Comparison of ENCODE assay signal across 8 cellular contexts in the genomic region with DNA sequence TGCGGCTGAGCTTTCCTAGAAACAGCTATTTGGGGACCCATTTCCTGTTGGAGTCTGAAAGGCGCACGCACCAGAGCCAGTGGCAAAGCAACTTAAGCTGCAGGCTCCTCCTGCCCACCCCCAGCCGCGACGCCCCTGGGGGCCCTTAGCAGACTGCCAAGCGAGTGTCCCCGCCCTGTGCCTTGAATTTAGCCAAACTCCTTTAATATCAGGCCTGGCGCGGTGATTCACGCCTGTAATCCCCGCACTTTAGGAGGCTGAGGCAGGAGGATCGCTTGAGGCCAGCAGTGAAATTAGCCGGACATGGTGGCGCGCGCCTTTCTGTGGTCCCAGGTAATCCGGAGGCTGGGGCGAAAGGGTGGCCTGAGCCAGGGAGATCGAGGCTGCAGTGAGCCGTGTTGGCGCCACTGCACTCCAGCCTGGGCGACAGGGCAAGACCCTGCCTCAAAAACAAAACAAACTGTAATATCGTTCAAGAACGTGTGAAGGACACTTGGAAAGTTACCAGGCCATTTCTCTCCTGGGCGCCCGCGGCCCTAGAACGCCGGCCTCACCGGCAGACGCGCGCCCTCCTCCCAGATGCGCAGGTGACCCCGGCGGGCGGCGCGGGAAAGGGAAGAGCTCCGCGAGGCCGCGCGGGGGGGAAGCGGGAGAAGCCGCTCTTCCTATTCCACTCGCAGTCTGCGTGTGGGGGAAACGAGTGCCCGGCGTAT. TPM values are rescaled to one million over a fixed set of nuclear protein-coding genes. Genes with fewer than 3 reads are reported as not detected.
DNase-seq lines count a peak whose midpoint lies in the region; ATAC-seq and TF ChIP-seq lines count a peak whose summit lies in the region.

No MANE protein-coding gene starts in this region.

- ATAC-seq in GM21723 (IDR thresholded peaks at IDR 0.05; ENCODE audit: unreplicated experiment) (peak; percentile 22), Panc1 (peak; percentile 8; the same call in 1 of the 2 replicates), aorta (ENCODE audit: low FRiP score) (no peak), GM21526 (IDR thresholded peaks at IDR 0.05; ENCODE audit: low FRiP score, unreplicated experiment) (no peak)

- WGBS in aorta, 2 donors, result 13% methylated on average over 50 to 52 of the region's 52 CpGs

- no TSS peak for BruUV-seq in Panc1 (replicated peaks; lab: Mats Ljungman, UMichigan)

- TF ChIP-seq CTCF in Panc1 (IDR thresholded peaks at IDR 0.05), result no peak

- no peak for DNase-seq in Panc1 (ENCODE audit: low read depth, low spot score)
- peak; percentile 62 for DNase-seq in dermis blood vessel endothelial cell
- peak in 1 of 2 donors; percentile 47 for DNase-seq in aorta
- no peak for DNase-seq in NCI-H2081 (lab: John Stamatoyannopoulos, UW)
- no peak for DNase-seq in EL

- H3K4me1 ChIP-seq in Panc1 (ENCODE audit: control insufficient read depth, insufficient read depth, low read length) (peaks cover 12% of the 10 kb centered on the region; the same call in 1 of the 2 replicates), mononuclear cell (ENCODE audit: insufficient read depth, low read length) (peaks cover 24% of the 10 kb centered on the region), aorta (ENCODE audit: control insufficient read depth in 1 of 2, insufficient read depth in 2 of 2, low read length in 2 of 2) (no peaks in the 10 kb centered on the region)

- H3K9me3 ChIP-seq in Panc1 (ENCODE audit: control insufficient read depth, insufficient read depth, low read depth, low read length) (no peaks in the 10 kb centered on the region), mononuclear cell (ENCODE audit: low read depth, low read length) (no peaks in the 10 kb centered on the region), aorta (ENCODE audit: control insufficient read depth, low read length) (no peaks in the 10 kb centered on the region)

- intact Hi-C loops in Panc1 (cut with micrococcal nuclease; ENCODE audit: unreplicated experiment) (loop anchor here (5.0 kb wide), 1 partner anchor 52 kb away; no protein-coding TSS in a partner anchor), aorta (cut with DNase I) (no loop called here)

- peaks cover 2% of the 10 kb centered on the region; the same call in 1 of the 2 replicates for H3K27me3 ChIP-seq in Panc1 (ENCODE audit: control insufficient read depth, insufficient read depth, low read length)
- peaks cover 27% of the 10 kb centered on the region for H3K27me3 ChIP-seq in mononuclear cell (ENCODE audit: insufficient read depth, low read length)
- H3K27me3 ChIP-seq in aorta (ENCODE audit: control insufficient read depth in 1 of 2, insufficient read depth in 2 of 2, low read length in 1 of 2), result no peaks in the 10 kb centered on the region

- in situ Hi-C loops in Panc1 (cut with HindIII; ENCODE audit: low pct_unique_long_range_greater_than_20kb, low sequenced_read_pairs), result no loop called here

- POLR2A ChIA-PET in Panc1 (lab: Charles Lee), result interaction anchor here (0.5 to 0.7 kb wide), 2 partner anchors 57 to 100 kb away, joined by 7 to 8 read pairs; no protein-coding TSS in a partner anchor

- peak overlapping the region; percentile 83 to 91 for H3K4me3 ChIP-seq in Panc1 (ENCODE audit: low read depth in 2 of 2, low read length in 2 of 2)
- H3K4me3 ChIP-seq in mononuclear cell (ENCODE audit: low read length), result peak overlapping the region; percentile 53
- peak overlapping the region; percentile 50 to 73 for H3K4me3 ChIP-seq in aorta (ENCODE audit: low read length in 2 of 2)

- H3K36me3 ChIP-seq in Panc1 (ENCODE audit: control insufficient read depth, insufficient read depth, low read length) (no peaks in the 10 kb centered on the region), aorta (ENCODE audit: control insufficient read depth in 1 of 2, insufficient read depth in 2 of 2, low read length in 1 of 2) (no peaks in the 10 kb centered on the region)

- CTCF ChIA-PET in Panc1 (lab: Charles Lee), result interaction anchor here (0.6 to 1.2 kb wide), 2 partner anchors 12 to 60 kb away, joined by 3 to 5 read pairs; no protein-coding TSS in a partner anchor

- H3K27ac ChIP-seq in Panc1 (ENCODE audit: low read length), result peak overlapping the region; percentile 71
- H3K27ac ChIP-seq in aorta (ENCODE audit: low read depth in 1 of 2, low read length in 2 of 2), result no peak overlapping the region

RNA-seq across cellular contexts. Expression of a gene that starts 1.0 kb away (rescaled TPM):
- 26.0 TPM for total RNA-seq in Panc1 (2021; ENCODE audit: unreplicated experiment)
- polyA plus RNA-seq in Panc1 (2012; ENCODE audit: insufficient read length), result 21.1 TPM
- 99.4 and 122 TPM in 2 replicates for total RNA-seq in dermis blood vessel endothelial cell
- total RNA-seq in mononuclear cell, result 14.2 TPM
- 10 to 100 TPM; 17.8 to 22.0 TPM for total RNA-seq in aorta
- polyA plus RNA-seq in aorta, result 100 to 1,000 TPM in 1 of 2 donors, 10 to 100 TPM in 1; 22.3 to 185 TPM

Comparison
In these comparisons a context has a peak if more than half of its experiments do, and no peak if none do; other contexts are left out.
1. ATAC-seq: peak in GM21723 (single experiment) and Panc1 (single experiment); none in aorta (single experiment) and GM21526 (single experiment).
2. Peak in every context shown above with its lines, with median percentiles within 50 percentile points of each other: H3K4me3 ChIP-seq.